ENCODE assay signal across 34 cellular contexts in the genomic region with DNA sequence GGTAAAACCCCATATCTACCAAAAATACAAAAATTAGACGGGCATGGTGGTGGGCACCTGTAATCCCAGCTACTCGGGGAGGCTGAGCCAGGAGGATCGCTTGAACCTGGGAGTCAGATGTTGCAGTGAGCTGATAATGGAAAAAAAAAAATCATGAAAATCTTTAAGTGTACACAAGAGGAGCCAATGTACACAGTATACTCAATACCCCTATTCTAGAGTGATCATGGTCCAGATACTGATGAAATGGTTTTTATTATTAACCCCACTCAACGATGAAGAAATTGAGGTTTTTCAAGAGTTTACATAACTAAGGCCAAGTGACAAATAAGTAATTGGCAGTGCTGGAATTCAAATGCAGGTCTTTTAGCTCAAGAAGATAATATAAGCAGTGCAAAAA. TPM values are rescaled to one million over a fixed set of nuclear protein-coding genes. Genes with fewer than 3 reads are reported as not detected.
"Had no signal": no experiment of that assay in that cellular context is flagged by ENCODE, and none has a peak within 500 bp of the region (broad histone marks: within the 10 kb centered on the region; RNA-seq: fewer than 3 reads in every experiment).

No MANE protein-coding gene starts in this region.

- H3K36me3 ChIP-seq: ascending aorta, breast epithelium, cardiac muscle cell, colonic mucosa, esophagus squamous epithelium, gastroesophageal sphincter had no signal

- H3K4me3 ChIP-seq: ascending aorta, breast epithelium, cardiac muscle cell, colonic mucosa, esophagus squamous epithelium, gastroesophageal sphincter had no signal

- DNase-seq: activated CD4-positive, alpha-beta memory T cell treated with anti-CD3 and anti-CD28 coated beads for 36 hours; activated CD4-positive, alpha-beta T cell treated with anti-CD3 and anti-CD28 coated beads for 36 hours; activated CD4-positive, alpha-beta T cell treated with anti-CD3 and anti-CD28 coated beads, Interleukin-2, amount 10 ng/mL, durations not matched to agents 24 days and 14 days; activated CD4-positive, CD25-positive, alpha-beta regulatory T cell; activated CD4-positive, CD25-positive, alpha-beta regulatory T cell treated with anti-CD3 and anti-CD28 coated beads, Interleukin-2, amount 50 U/mL, for 72 hours; activated CD8-positive, alpha-beta memory T cell treated with anti-CD3 and anti-CD28 coated beads, Interleukin-2, amount 10 ng/mL, durations not matched to agents 7 days and 5 days; activated CD8-positive, alpha-beta memory T cell treated with anti-CD3 and anti-CD28 coated beads, Interleukin-2, amount 50 U/mL, for 4 hours; activated CD8-positive, alpha-beta T cell treated with anti-CD3 and anti-CD28 coated beads, Interleukin-2, amount 10 ng/mL, durations not matched to agents 7 days and 5 days; activated gamma-delta T cell; activated naive CD4-positive, alpha-beta T cell; activated naive CD4-positive, alpha-beta T cell treated with anti-CD3 and anti-CD28 coated beads, Interleukin-2, amount 10 ng/mL, durations not matched to agents 7 days and 5 days; activated naive CD8-positive, alpha-beta T cell treated with anti-CD3 and anti-CD28 coated beads, Interleukin-2, amount 10 ng/mL, durations not matched to agents 7 days and 5 days; activated T-cell treated with anti-CD3 and anti-CD28 coated beads, Interleukin-2, amount 50 U/mL, for 1 hour; activated T-cell treated with anti-CD3 and anti-CD28 coated beads, Interleukin-2, amount 50 U/mL, for 48 hours; central memory CD4-positive, alpha-beta T cell; cerebellar nuclear complex; colonic mucosa; effector CD8-positive, alpha-beta T cell; esophagus squamous epithelium; foreskin melanocyte; T-helper 1 cell; T-helper 17 cell; T1000 had no signal

- H3K4me1 ChIP-seq: ascending aorta, colonic mucosa, gastroesophageal sphincter had no signal

- ATAC-seq: activated CD4-positive, alpha-beta T cell treated with anti-CD3 and anti-CD28 coated beads for 36 hours; activated CD8-positive, alpha-beta memory T cell treated with anti-CD3 and anti-CD28 coated beads, Interleukin-2, amount 10 ng/mL, durations not matched to agents 7 days and 5 days; activated CD8-positive, alpha-beta T cell treated with anti-CD3 and anti-CD28 coated beads, Interleukin-2, amount 10 ng/mL, durations not matched to agents 7 days and 5 days; activated naive CD4-positive, alpha-beta T cell treated with anti-CD3 and anti-CD28 coated beads, Interleukin-2, amount 50 U/mL, for 72 hours; gastroesophageal sphincter; T-helper 17 cell had no signal

- FAIRE-seq: endometrium, endothelial cell of umbilical vein had no signal

- H3K27ac ChIP-seq: ascending aorta, breast epithelium, cardiac muscle cell, colonic mucosa, epithelial cell of prostate, gastroesophageal sphincter had no signal

- H3K9me3 ChIP-seq: ascending aorta, breast epithelium, colonic mucosa, esophagus squamous epithelium, gastroesophageal sphincter had no signal

- H3K27me3 ChIP-seq: ascending aorta, colonic mucosa, esophagus squamous epithelium had no signal

RNA-seq across cellular contexts. Expression of a gene that starts 11.5 kb away (rescaled TPM):
- total RNA-seq: activated CD4-positive, alpha-beta memory T cell treated with anti-CD3 and anti-CD28 coated beads for 36 hours; activated CD4-positive, alpha-beta T cell treated with anti-CD3 and anti-CD28 coated beads for 36 hours; activated CD4-positive, alpha-beta T cell treated with anti-CD3 and anti-CD28 coated beads, Interleukin-2, amount 10 ng/mL, durations not matched to agents 24 days and 14 days; activated CD8-positive, alpha-beta memory T cell treated with anti-CD3 and anti-CD28 coated beads for 36 hours; activated CD8-positive, alpha-beta memory T cell treated with anti-CD3 and anti-CD28 coated beads, Interleukin-2, amount 10 ng/mL, durations not matched to agents 7 days and 5 days; activated CD8-positive, alpha-beta T cell treated with anti-CD3 and anti-CD28 coated beads, Interleukin-2, amount 10 ng/mL, durations not matched to agents 7 days and 5 days; activated naive CD4-positive, alpha-beta T cell treated with anti-CD3 and anti-CD28 coated beads, Interleukin-2, amount 50 U/mL, for 72 hours; activated naive CD8-positive, alpha-beta T cell treated with anti-CD3 and anti-CD28 coated beads, Interleukin-2, amount 10 ng/mL, durations not matched to agents 7 days and 5 days; activated T-helper 1 cell treated with anti-CD3 and anti-CD28 coated beads, Interleukin-12 subunit alpha, Interleukin-12 subunit beta, Interleukin-2, Interleukin-4 antibody, amounts not matched to agents 30 ng/mL and 10 ng/mL and 1 ng/mL, durations not matched to agents 14 hours and 24 hours and 36 hours; activated T-helper 2 cell treated with anti-CD3 and anti-CD28 coated beads, Interferon-gamma antibody, Interleukin-2, Interleukin-4, amounts not matched to agents 10 μg/mL and 5 μg/mL and 100 μg/mL, durations not matched to agents 14 hours and 24 hours and 36 hours; ascending aorta; cardiac muscle cell; T-helper 17 cell had no signal
- polyA plus RNA-seq: cardiac muscle cell had no signal

RNA-seq across cellular contexts. Expression of a gene that starts 35.3 kb away (rescaled TPM):
- total RNA-seq: endothelial cell of umbilical vein had no signal
- polyA plus RNA-seq: cardiac muscle cell had no signal
